ENCODE assay signal across 9 cellular contexts in the genomic region with DNA sequence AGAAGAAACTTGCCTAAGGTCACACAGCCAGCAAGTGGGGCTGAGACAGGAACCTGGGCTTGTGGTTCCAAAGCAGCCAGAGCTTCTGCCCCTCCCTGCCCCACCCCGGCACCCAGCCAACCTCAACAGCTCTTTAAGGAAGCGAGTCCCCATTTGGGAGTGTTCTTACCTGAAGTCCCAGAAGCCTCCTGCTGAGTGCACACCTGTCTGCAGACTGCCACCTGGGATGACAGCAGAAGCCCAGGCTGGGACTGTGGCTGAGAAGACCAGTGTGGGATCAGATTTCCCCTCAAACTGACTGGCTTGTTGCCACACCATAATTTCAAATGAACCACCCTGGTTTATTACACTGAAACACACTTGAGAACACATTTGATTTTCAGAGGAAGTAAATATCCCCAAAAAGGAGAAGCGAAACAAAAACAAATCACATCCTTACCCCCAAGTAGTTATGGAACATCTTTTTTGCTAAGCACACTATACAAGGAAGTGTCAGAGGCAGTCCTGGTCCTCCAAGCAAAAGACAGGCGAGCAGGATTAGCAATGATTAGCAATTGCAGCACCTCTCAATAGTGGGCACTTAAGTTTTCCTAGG. TPM values are rescaled to one million over a fixed set of nuclear protein-coding genes. Genes with fewer than 3 reads are reported as not detected.
DNase-seq lines count a peak whose midpoint lies in the region; ATAC-seq lines count a peak whose summit lies in the region.
"Had no signal": no experiment of that assay in that cellular context is flagged by ENCODE, and none has a peak within 500 bp of the region (broad histone marks: within the 10 kb centered on the region; RNA-seq: fewer than 3 reads in every experiment).

No MANE protein-coding gene starts in this region.

- peaks cover 25 to 55% (median 42%) of the 10 kb centered on the region in 4 donors for H3K4me1 Mint-ChIP-seq in naive thymus-derived CD8-positive, alpha-beta T cell
- peaks cover 46% of the 10 kb centered on the region for H3K4me1 Mint-ChIP-seq in stimulated activated effector memory CD8-positive, alpha-beta T cell treated with anti-CD3 and anti-CD28 coated beads, Interleukin-12 subunit alpha, Interleukin-12 subunit beta, amount 100 ng/mL, for 72 hours

- DNase-seq in NCI-H748 treated with DMSO at 0.1 percent for 48 hours (lab: John Stamatoyannopoulos, UW) = peak; percentile 97
- no peak for DNase-seq in naive thymus-derived CD8-positive, alpha-beta T cell
- no peak for DNase-seq in hippocampal formation (lab: John Stamatoyannopoulos, UW)
- DNase-seq in central memory CD4-positive, alpha-beta T cell = no peak
- no peak for DNase-seq in A172 (ENCODE audit: low spot score)
- no peak for DNase-seq in stimulated activated effector memory CD8-positive, alpha-beta T cell treated with anti-CD3 and anti-CD28 coated beads, Interleukin-12 subunit alpha, Interleukin-12 subunit beta, amount 100 ng/mL, for 72 hours (ENCODE audit: low spot score in 2 of 2)

- peak overlapping the region in 1 of 10 donors; percentile 4 for H3K27ac Mint-ChIP-seq in naive thymus-derived CD8-positive, alpha-beta T cell
- H3K27ac Mint-ChIP-seq in stimulated activated effector memory CD8-positive, alpha-beta T cell treated with anti-CD3 and anti-CD28 coated beads, Interleukin-12 subunit alpha, Interleukin-12 subunit beta, amount 100 ng/mL, for 72 hours = no peak overlapping the region

- no peaks in the 10 kb centered on the region for H3K36me3 Mint-ChIP-seq in naive thymus-derived CD8-positive, alpha-beta T cell
- no peaks in the 10 kb centered on the region for H3K36me3 Mint-ChIP-seq in stimulated activated effector memory CD8-positive, alpha-beta T cell treated with anti-CD3 and anti-CD28 coated beads, Interleukin-12 subunit alpha, Interleukin-12 subunit beta, amount 100 ng/mL, for 72 hours

- peak; percentile 53 for ATAC-seq in GM18858 (IDR thresholded peaks at IDR 0.05; ENCODE audit: unreplicated experiment)
- peak; percentile 53 for ATAC-seq in HG03139 (IDR thresholded peaks at IDR 0.05; ENCODE audit: unreplicated experiment)
- peak; percentile 47 to 62 for ATAC-seq in naive thymus-derived CD8-positive, alpha-beta T cell
- ATAC-seq in stimulated activated effector memory CD8-positive, alpha-beta T cell treated with anti-CD3 and anti-CD28 coated beads, Interleukin-12 subunit alpha, Interleukin-12 subunit beta, amount 100 ng/mL, for 72 hours = no peak

- peak overlapping the region in 1 of 10 donors; percentile 40 for H3K4me3 Mint-ChIP-seq in naive thymus-derived CD8-positive, alpha-beta T cell
- H3K4me3 Mint-ChIP-seq in stimulated activated effector memory CD8-positive, alpha-beta T cell treated with anti-CD3 and anti-CD28 coated beads, Interleukin-12 subunit alpha, Interleukin-12 subunit beta, amount 100 ng/mL, for 72 hours = no peak overlapping the region
- H3K4me3 Mint-ChIP-seq: neural crest cell had no signal

- POLR2A ChIA-PET in naive thymus-derived CD8-positive, alpha-beta T cell (lab: Charles Lee) = interaction anchor here (1.5 kb wide), 1 partner anchor 79 kb away, joined by 4 read pairs; no protein-coding TSS in a partner anchor

- no peaks in the 10 kb centered on the region for H3K27me3 Mint-ChIP-seq in naive thymus-derived CD8-positive, alpha-beta T cell

- no peaks in the 10 kb centered on the region for H3K9me3 Mint-ChIP-seq in naive thymus-derived CD8-positive, alpha-beta T cell
- H3K9me3 Mint-ChIP-seq in stimulated activated effector memory CD8-positive, alpha-beta T cell treated with anti-CD3 and anti-CD28 coated beads, Interleukin-12 subunit alpha, Interleukin-12 subunit beta, amount 100 ng/mL, for 72 hours = no peaks in the 10 kb centered on the region
- H3K9me3 Mint-ChIP-seq: neural crest cell had no signal

RNA-seq across cellular contexts. Expression of a gene that starts 6.3 kb away (rescaled TPM):
- 100 to 1,000 TPM; 137 to 146 TPM for total RNA-seq in naive thymus-derived CD8-positive, alpha-beta T cell
- polyA plus RNA-seq in naive thymus-derived CD8-positive, alpha-beta T cell = 10 to 100 TPM; 16.8 to 45.8 (median 30.0) TPM
- 0.33 and 2.6 TPM in 2 replicates for total RNA-seq in A172 (2014; rRNA removed; shearing (Covaris generic))

Comparison
In these comparisons a context has a peak if more than half of its experiments do, and no peak if none do; other contexts are left out.
1. RNA of a gene that starts 6.3 kb away (total RNA-seq): 137 to 146 TPM in naive thymus-derived CD8-positive, alpha-beta T cell; 0.33 to 2.6 TPM in A172; every median in the first group is over 10 times any median in the second.